ENCODE assay signal across 1 cellular context in genomic region chr6:10382322-10382721, GRCh38.
TF ChIP-seq lines count a peak whose summit lies in the region.

No MANE protein-coding gene starts in this region.

TF ChIP-seq in WTC11, 78 proteins besides CTCF, POLR2A, EP300 and RAD21 (continued from another document):
- TF ChIP-seq, protein P1, sequence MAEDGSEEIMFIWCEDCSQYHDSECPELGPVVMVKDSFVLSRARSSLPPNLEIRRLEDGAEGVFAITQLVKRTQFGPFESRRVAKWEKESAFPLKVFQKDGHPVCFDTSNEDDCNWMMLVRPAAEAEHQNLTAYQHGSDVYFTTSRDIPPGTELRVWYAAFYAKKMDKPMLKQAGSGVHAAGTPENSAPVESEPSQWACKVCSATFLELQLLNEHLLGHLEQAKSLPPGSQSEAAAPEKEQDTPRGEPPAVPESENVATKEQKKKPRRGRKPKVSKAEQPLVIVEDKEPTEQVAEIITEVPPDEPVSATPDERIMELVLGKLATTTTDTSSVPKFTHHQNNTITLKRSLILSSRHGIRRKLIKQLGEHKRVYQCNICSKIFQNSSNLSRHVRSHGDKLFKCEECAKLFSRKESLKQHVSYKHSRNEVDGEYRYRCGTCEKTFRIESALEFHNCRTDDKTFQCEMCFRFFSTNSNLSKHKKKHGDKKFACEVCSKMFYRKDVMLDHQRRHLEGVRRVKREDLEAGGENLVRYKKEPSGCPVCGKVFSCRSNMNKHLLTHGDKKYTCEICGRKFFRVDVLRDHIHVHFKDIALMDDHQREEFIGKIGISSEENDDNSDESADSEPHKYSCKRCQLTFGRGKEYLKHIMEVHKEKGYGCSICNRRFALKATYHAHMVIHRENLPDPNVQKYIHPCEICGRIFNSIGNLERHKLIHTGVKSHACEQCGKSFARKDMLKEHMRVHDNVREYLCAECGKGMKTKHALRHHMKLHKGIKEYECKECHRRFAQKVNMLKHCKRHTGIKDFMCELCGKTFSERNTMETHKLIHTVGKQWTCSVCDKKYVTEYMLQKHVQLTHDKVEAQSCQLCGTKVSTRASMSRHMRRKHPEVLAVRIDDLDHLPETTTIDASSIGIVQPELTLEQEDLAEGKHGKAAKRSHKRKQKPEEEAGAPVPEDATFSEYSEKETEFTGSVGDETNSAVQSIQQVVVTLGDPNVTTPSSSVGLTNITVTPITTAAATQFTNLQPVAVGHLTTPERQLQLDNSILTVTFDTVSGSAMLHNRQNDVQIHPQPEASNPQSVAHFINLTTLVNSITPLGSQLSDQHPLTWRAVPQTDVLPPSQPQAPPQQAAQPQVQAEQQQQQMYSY (CRISPR knock-in tag; IDR thresholded peaks at IDR 0.05): no peak
- TF ChIP-seq ZBTB43 (CRISPR knock-in tag; IDR thresholded peaks at IDR 0.05) (no peak), HMGXB4 (CRISPR knock-in tag; IDR thresholded peaks at IDR 0.05) (no peak), ZNF416 (CRISPR knock-in tag; IDR thresholded peaks at IDR 0.05) (no peak)
